Comparison of ENCODE assay signal across 8 cellular contexts in the genomic region with DNA sequence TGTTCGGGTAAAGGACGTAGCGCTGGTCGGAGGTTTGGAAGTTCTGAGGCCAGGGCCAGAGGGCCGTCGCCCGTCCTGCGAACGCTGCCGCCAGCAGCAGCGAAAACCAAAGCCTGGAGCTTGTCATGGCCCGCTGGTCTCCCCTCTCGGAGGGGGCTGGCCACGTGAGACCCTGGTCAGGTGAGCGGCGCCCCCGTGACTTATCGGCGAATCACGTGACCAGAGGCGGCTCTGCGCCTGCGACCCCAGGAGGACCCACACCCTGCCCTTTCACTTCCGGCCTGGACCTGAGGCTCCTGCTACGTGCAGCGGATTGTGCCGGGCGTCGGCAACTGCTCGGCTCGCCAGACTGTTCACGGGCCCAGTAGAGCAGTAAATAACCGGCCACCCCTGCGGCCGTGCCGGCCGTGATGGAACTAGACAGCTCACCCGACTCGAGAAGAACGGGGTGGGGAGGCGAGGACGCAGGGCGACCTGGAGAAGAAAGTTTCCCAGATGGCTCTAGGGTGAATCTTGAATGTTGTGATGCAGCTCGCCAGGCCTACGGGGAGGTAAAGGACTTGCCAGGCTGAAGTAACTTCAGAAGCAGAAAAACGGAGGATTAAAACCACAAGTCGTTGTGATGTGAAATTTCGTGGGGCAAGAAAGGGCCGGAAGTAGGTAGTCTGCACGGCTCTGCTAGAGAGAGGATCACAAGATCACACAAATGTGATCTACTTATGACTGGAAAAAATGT. TPM values are rescaled to one million over a fixed set of nuclear protein-coding genes. Genes with fewer than 3 reads are reported as not detected.
DNase-seq lines count a peak whose midpoint lies in the region; ATAC-seq and TF ChIP-seq lines count a peak whose summit lies in the region.

A gene (minus strand): TSS at position 169 of the 736 bp plus-strand sequence. CDS start 42 bp downstream, at position 127.

- H3K27ac ChIP-seq in RWPE2 (ENCODE audit: poor library complexity, severe bottlenecking) = peak within 1 kb of the TSS; percentile 41

- peaks cover 5% of the 10 kb centered on the region for H3K36me3 Mint-ChIP-seq in activated T-helper 2 cell treated with anti-CD3 and anti-CD28 coated beads, Interferon-gamma antibody, Interleukin-2, Interleukin-4, amounts not matched to agents 10 μg/mL and 5 μg/mL and 100 μg/mL, durations not matched to agents 14 hours and 24 hours and 36 hours (ENCODE audit: low read depth)
- H3K36me3 Mint-ChIP-seq in natural killer cell = no peaks in the 10 kb centered on the region

- peak; percentile 86 for ATAC-seq in RWPE2 (ENCODE audit: low read depth)
- peak; percentile 77 to 92 (median 86) for ATAC-seq in natural killer cell

- no peaks in the 10 kb centered on the region for H3K9me3 ChIP-seq in RWPE2 (ENCODE audit: severe bottlenecking)

- peaks cover 3% of the 10 kb centered on the region; the same call in 1 of the 2 replicates for H3K36me3 ChIP-seq in RWPE2 (ENCODE audit: low read depth)

- peaks cover 27% of the 10 kb centered on the region for H3K4me1 Mint-ChIP-seq in activated T-helper 2 cell treated with anti-CD3 and anti-CD28 coated beads, Interferon-gamma antibody, Interleukin-2, Interleukin-4, amounts not matched to agents 10 μg/mL and 5 μg/mL and 100 μg/mL, durations not matched to agents 14 hours and 24 hours and 36 hours (ENCODE audit: low read depth)
- peaks cover 35 to 43% of the 10 kb centered on the region in 2 donors for H3K4me1 Mint-ChIP-seq in natural killer cell

- peaks cover under 1% of the 10 kb centered on the region for H3K27me3 Mint-ChIP-seq in activated T-helper 2 cell treated with anti-CD3 and anti-CD28 coated beads, Interferon-gamma antibody, Interleukin-2, Interleukin-4, amounts not matched to agents 10 μg/mL and 5 μg/mL and 100 μg/mL, durations not matched to agents 14 hours and 24 hours and 36 hours (ENCODE audit: low read depth)
- no peaks in the 10 kb centered on the region for H3K27me3 Mint-ChIP-seq in natural killer cell (ENCODE audit: low read depth in 2 of 2)

- peak within 1 kb of the TSS; percentile 60 for H3K4me3 ChIP-seq in RWPE2 (ENCODE audit: severe bottlenecking)

- H3K9me3 Mint-ChIP-seq in activated T-helper 2 cell treated with anti-CD3 and anti-CD28 coated beads, Interferon-gamma antibody, Interleukin-2, Interleukin-4, amounts not matched to agents 10 μg/mL and 5 μg/mL and 100 μg/mL, durations not matched to agents 14 hours and 24 hours and 36 hours = no peaks in the 10 kb centered on the region
- no peaks in the 10 kb centered on the region for H3K9me3 Mint-ChIP-seq in natural killer cell

- H3K27me3 ChIP-seq in RWPE2 (ENCODE audit: insufficient read depth, poor library complexity, severe bottlenecking) = no peaks in the 10 kb centered on the region

- peaks cover 13% of the 10 kb centered on the region for H3K4me1 ChIP-seq in RWPE2 (ENCODE audit: insufficient read depth, poor library complexity, severe bottlenecking)

- peak within 1 kb of the TSS; percentile 91 for H3K27ac Mint-ChIP-seq in activated T-helper 2 cell treated with anti-CD3 and anti-CD28 coated beads, Interferon-gamma antibody, Interleukin-2, Interleukin-4, amounts not matched to agents 10 μg/mL and 5 μg/mL and 100 μg/mL, durations not matched to agents 14 hours and 24 hours and 36 hours
- H3K27ac Mint-ChIP-seq in natural killer cell = peak within 1 kb of the TSS; percentile 96 to 99

- intact Hi-C loops in activated T-helper 2 cell treated with anti-CD3 and anti-CD28 coated beads, Interferon-gamma antibody, Interleukin-2, Interleukin-4, amounts not matched to agents 10 μg/mL and 5 μg/mL and 100 μg/mL, durations not matched to agents 14 hours and 24 hours and 36 hours (cut with micrococcal nuclease) = loop anchor here (1.0 to 5.0 kb wide), 3 partner anchors 97 to 147 kb away; a partner anchor contains a TSS
- intact Hi-C loops in natural killer cell (cut with micrococcal nuclease) = loop anchor here (2.0 to 10.0 kb wide), 3 partner anchors 99 to 409 kb away; a partner anchor contains a TSS

- peak within 1 kb of the TSS; percentile 89 for H3K4me3 Mint-ChIP-seq in activated T-helper 2 cell treated with anti-CD3 and anti-CD28 coated beads, Interferon-gamma antibody, Interleukin-2, Interleukin-4, amounts not matched to agents 10 μg/mL and 5 μg/mL and 100 μg/mL, durations not matched to agents 14 hours and 24 hours and 36 hours (ENCODE audit: low read depth)
- peak within 1 kb of the TSS; percentile 98 for H3K4me3 Mint-ChIP-seq in natural killer cell

- DNase-seq in EH (ENCODE audit: low read depth) = peak; percentile 93
- DNase-seq in H4 (ENCODE audit: low spot score) = peak; percentile 93
- DNase-seq in LoVo (ENCODE audit: low spot score) = peak; percentile 91
- peak; percentile 99 for DNase-seq in RWPE2 (ENCODE audit: low spot score)
- peak; percentile 96 for DNase-seq in activated T-helper 2 cell treated with anti-CD3 and anti-CD28 coated beads, Interferon-gamma antibody, Interleukin-2, Interleukin-4, amounts not matched to agents 10 μg/mL and 5 μg/mL and 100 μg/mL, durations not matched to agents 14 hours and 24 hours and 36 hours (ENCODE audit: low spot score)
- peak; percentile 91 for DNase-seq in fibroblast of peridontal ligament (ENCODE audit: extremely low read depth)
- peak; percentile 99 for DNase-seq in natural killer cell
- peak; percentile 87 to 98 (median 92) for DNase-seq in stimulated activated naive CD4-positive, alpha-beta T cell (lab: John Stamatoyannopoulos, UW)

- TF ChIP-seq CTCF in RWPE2 (IDR thresholded peaks at IDR 0.05; ENCODE audit: poor library complexity, severe bottlenecking) = no peak
- TF ChIP-seq CTCF in natural killer cell (IDR thresholded peaks at IDR 0.05) = no peak

RNA-seq across cellular contexts. Expression of the gene that starts here (rescaled TPM):
- total RNA-seq in H4 (2014; rRNA removed; shearing (Covaris generic)) = 88.2 and 93.0 TPM in 2 replicates
- 58.2 and 63.4 TPM in 2 replicates for total RNA-seq in activated T-helper 2 cell treated with anti-CD3 and anti-CD28 coated beads, Interferon-gamma antibody, Interleukin-2, Interleukin-4, amounts not matched to agents 10 μg/mL and 5 μg/mL and 100 μg/mL, durations not matched to agents 14 hours and 24 hours and 36 hours
- 100 to 1,000 TPM; 154 to 173 (median 172) TPM for total RNA-seq in natural killer cell

Comparison
In these comparisons a context has a peak if more than half of its experiments do, and no peak if none do; other contexts are left out.
1. Peak in every context shown above with its lines: DNase-seq, ATAC-seq, H3K4me3 ChIP-seq and H3K27ac ChIP-seq.